29 cellular contexts compared by ENCODE assay signal in the genomic region with DNA sequence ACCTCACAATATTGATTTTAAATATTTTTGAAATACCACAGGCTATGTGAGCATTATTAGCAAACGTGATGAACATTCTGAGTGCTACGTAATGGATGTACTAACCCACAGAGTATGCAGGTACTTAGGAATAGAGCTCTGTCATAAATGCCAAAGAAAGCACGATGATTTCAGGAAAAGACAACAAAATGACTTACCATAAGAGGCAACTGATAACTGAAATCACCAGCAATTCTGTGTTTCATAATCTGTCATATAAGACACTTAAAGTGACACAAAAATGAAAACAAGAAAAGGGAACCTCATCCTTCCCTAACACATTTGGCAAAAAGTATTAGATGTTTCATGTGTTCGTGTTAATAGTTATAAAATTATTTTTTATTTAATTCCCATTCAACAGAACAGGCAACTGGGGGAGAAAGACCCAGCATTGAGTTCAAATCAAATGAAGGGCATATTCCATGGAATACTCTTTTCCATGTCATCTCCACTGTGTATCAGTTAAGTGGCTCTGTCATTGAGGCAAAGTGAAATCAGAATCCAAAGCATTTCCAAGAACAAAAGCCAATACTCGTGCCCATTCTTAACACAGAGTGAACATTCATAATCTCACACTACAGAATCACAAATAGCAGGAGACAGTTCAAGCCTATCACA.
"Had no signal": no experiment of that assay in that cellular context is flagged by ENCODE, and none has a peak within 500 bp of the region (broad histone marks: within the 10 kb centered on the region; RNA-seq: fewer than 3 reads in every experiment).

No MANE protein-coding gene starts in this region.

- H3K4me3 ChIP-seq: colonic mucosa, coronary artery, dorsolateral prefrontal cortex, esophagus muscularis mucosa, esophagus squamous epithelium, gastrocnemius medialis, gastroesophageal sphincter, heart left ventricle, heart right ventricle had no signal

- ATAC-seq: effector memory CD8-positive, alpha-beta T cell; esophagus mucosa; foreskin keratinocyte; gastrocnemius medialis; gastroesophageal sphincter; heart left ventricle; heart right ventricle had no signal

- FAIRE-seq: colon, endometrium, endothelial cell of umbilical vein, frontal cortex had no signal

- H3K9me3 ChIP-seq: colonic mucosa, esophagus muscularis mucosa, gastrocnemius medialis had no signal

- H3K27ac ChIP-seq: colonic mucosa, coronary artery, dorsolateral prefrontal cortex, epithelial cell of prostate, esophagus muscularis mucosa, esophagus squamous epithelium, foreskin keratinocyte, gastrocnemius medialis, gastroesophageal sphincter, heart left ventricle, heart right ventricle had no signal

- H3K4me1 ChIP-seq: colonic mucosa, foreskin keratinocyte, gastrocnemius medialis, heart left ventricle, heart right ventricle had no signal

- H3K4me3 Mint-ChIP-seq: dendritic cell treated with granulocyte-macrophage colony-stimulating factor and Interleukin-4, amounts not matched to agents 40 ng/mL and 50 ng/mL, for 4 days; effector memory CD8-positive, alpha-beta T cell; endodermal cell had no signal

- H3K27ac Mint-ChIP-seq: dendritic cell treated with granulocyte-macrophage colony-stimulating factor and Interleukin-4, amounts not matched to agents 40 ng/mL and 50 ng/mL, for 4 days; effector memory CD8-positive, alpha-beta T cell; endodermal cell had no signal

- H3K36me3 ChIP-seq: colonic mucosa, esophagus squamous epithelium, gastrocnemius medialis, gastroesophageal sphincter had no signal

- H3K27me3 Mint-ChIP-seq: dendritic cell treated with granulocyte-macrophage colony-stimulating factor and Interleukin-4, amounts not matched to agents 40 ng/mL and 50 ng/mL, for 4 days had no signal

- H3K27me3 ChIP-seq: colonic mucosa, dorsolateral prefrontal cortex, esophagus muscularis mucosa, esophagus squamous epithelium, gastrocnemius medialis, gastroesophageal sphincter, heart left ventricle, heart right ventricle had no signal

- DNase-seq: colonic mucosa; cortex of kidney; dermis blood vessel endothelial cell; dorsolateral prefrontal cortex; effector CD4-positive, alpha-beta T cell; effector CD8-positive, alpha-beta T cell; effector memory CD4-positive, alpha-beta T cell; effector memory CD8-positive, alpha-beta T cell; endodermal cell; erythroblast; esophagus squamous epithelium; foreskin fibroblast; foreskin keratinocyte; foreskin melanocyte; gastrocnemius medialis; glutamatergic neuron; head of caudate nucleus; heart left ventricle; heart right ventricle had no signal
